Comparison of ENCODE assay signal across 2 cellular contexts in genomic region chr22:19681863-19682245, GRCh38.
TF ChIP-seq lines count a peak whose summit lies in the region.

No MANE protein-coding gene starts in this region.

TF ChIP-seq in HEK293, 187 proteins besides CTCF, POLR2A, EP300 and RAD21:
- TF ChIP-seq ZNF596 (tag by site-specific recombination; IDR thresholded peaks at IDR 0.05) (no peak), SETDB1 (IDR thresholded peaks at IDR 0.05; ENCODE audit: insufficient read length, low read length) (peak; percentile 31)

TF ChIP-seq in K562, 482 proteins besides CTCF, POLR2A, EP300 and RAD21 (continues in another document):
- TF ChIP-seq SP2 (IDR thresholded peaks at IDR 0.05; ENCODE audit: extremely low read depth, low read depth, low read length, poor library complexity, severe bottlenecking): no peak
- TF ChIP-seq PRDM10 (IDR thresholded peaks at IDR 0.05; ENCODE audit: partially characterized antibody): peak; percentile 5
- TF ChIP-seq ZNF583 (CRISPR knock-in tag; IDR thresholded peaks at IDR 0.05): 0 out of 2 replicates have a peak, but pooled peaks have one; percentile 25
- no peak for TF ChIP-seq EZH2 (IDR thresholded peaks at IDR 0.05; ENCODE audit: borderline replicate concordance, low read depth, low read length)
- TF ChIP-seq E2F3 (CRISPR knock-in tag; IDR thresholded peaks at IDR 0.05): no peak
- peak; percentile 67 for TF ChIP-seq CBX2 (IDR thresholded peaks at IDR 0.05; ENCODE audit: insufficient read depth, low read length, poor library complexity, severe bottlenecking)
- TF ChIP-seq GTF2B (IDR thresholded peaks at IDR 0.05; ENCODE audit: extremely low read depth, insufficient read length): no peak
- TF ChIP-seq RBM25 (IDR thresholded peaks at IDR 0.05; ENCODE audit: low read depth, low read length, severe bottlenecking): no peak
- TF ChIP-seq CHCHD3 (CRISPR knock-in tag; IDR thresholded peaks at IDR 0.05): 0 out of 2 replicates have a peak, but pooled peaks have one; percentile 42
- no peak for TF ChIP-seq MGA (IDR thresholded peaks at IDR 0.05)
- TF ChIP-seq MXD1 (CRISPR knock-in tag; IDR thresholded peaks at IDR 0.05; ENCODE audit: borderline replicate concordance, poor library complexity, severe bottlenecking): no peak
- TF ChIP-seq ILK (tag; IDR thresholded peaks at IDR 0.05; ENCODE audit: borderline replicate concordance, low read depth): 0 out of 2 replicates have a peak, but pooled peaks have one; percentile 18
- peak in 1 of 2 experiments; percentile 7; a peak in 1 of 4 replicates for TF ChIP-seq TBL1XR1 (IDR thresholded peaks at IDR 0.05; ENCODE audit: low read length in 2 of 2)
- TF ChIP-seq MYC (IDR thresholded peaks at IDR 0.05; ENCODE audit: low read depth, low read length): 0 out of 2 replicates have a peak, but pooled peaks have one; percentile 8
- no peak for TF ChIP-seq MYC (CRISPR knock-in tag; IDR thresholded peaks at IDR 0.05; ENCODE audit: borderline replicate concordance, low read depth)
- no peak for TF ChIP-seq ZNF282 (CRISPR knock-in tag; IDR thresholded peaks at IDR 0.05)
- no peak for TF ChIP-seq PHF21A (IDR thresholded peaks at IDR 0.05; ENCODE audit: borderline replicate concordance, low read depth)
- TF ChIP-seq BRF1 (IDR thresholded peaks at IDR 0.05; ENCODE audit: borderline replicate concordance, extremely low read depth, insufficient read length): no peak
- no peak for TF ChIP-seq HES1 (IDR thresholded peaks at IDR 0.05; ENCODE audit: low read depth)
- TF ChIP-seq SIRT6 (IDR thresholded peaks at IDR 0.05; ENCODE audit: low read depth, low read length): no peak
- TF ChIP-seq PRMT5 (CRISPR knock-in tag; IDR thresholded peaks at IDR 0.05): no peak
- TF ChIP-seq MYBL2 (IDR thresholded peaks at IDR 0.05; ENCODE audit: low read depth): no peak
- no peak for TF ChIP-seq MYBL2 (CRISPR knock-in tag; IDR thresholded peaks at IDR 0.05; ENCODE audit: borderline replicate concordance)
- TF ChIP-seq E4F1 (CRISPR knock-in tag; IDR thresholded peaks at IDR 0.05; ENCODE audit: borderline replicate concordance): no peak
- no peak for TF ChIP-seq ZNF449 (CRISPR knock-in tag; IDR thresholded peaks at IDR 0.05)
- TF ChIP-seq TEAD4 (IDR thresholded peaks at IDR 0.05; ENCODE audit: low read length): peak; percentile 41; the same call in 1 of the 2 replicates
- no peak for TF ChIP-seq TEAD4 (CRISPR knock-in tag; IDR thresholded peaks at IDR 0.05; ENCODE audit: borderline replicate concordance)
- no peak for TF ChIP-seq NR1H2 (CRISPR knock-in tag; IDR thresholded peaks at IDR 0.05)
- no peak for TF ChIP-seq PHTF2 (CRISPR knock-in tag; IDR thresholded peaks at IDR 0.05)
- no peak for TF ChIP-seq TEAD1 (CRISPR knock-in tag; IDR thresholded peaks at IDR 0.05)
- TF ChIP-seq MBD2 (IDR thresholded peaks at IDR 0.05; ENCODE audit: borderline replicate concordance, low read depth): no peak
- TF ChIP-seq LARP7 (IDR thresholded peaks at IDR 0.05): peak; percentile 50; the same call in 1 of the 2 replicates
- TF ChIP-seq CHD2 (IDR thresholded peaks at IDR 0.05; ENCODE audit: low read depth, low read length): no peak
- no peak for TF ChIP-seq HNRNPLL (IDR thresholded peaks at IDR 0.05; ENCODE audit: low read depth, low read length, poor library complexity, severe bottlenecking)
- TF ChIP-seq IFI16 (CRISPR knock-in tag; IDR thresholded peaks at IDR 0.05): 0 out of 2 replicates have a peak, but pooled peaks have one; percentile 52
- TF ChIP-seq MTA3 (IDR thresholded peaks at IDR 0.05; ENCODE audit: borderline replicate concordance): no peak
- no peak for TF ChIP-seq CEBPG (CRISPR knock-in tag; IDR thresholded peaks at IDR 0.05)
- TF ChIP-seq CEBPG (tag; conservative IDR thresholded peaks at IDR 0.05 in 1 of 2, IDR thresholded peaks at IDR 0.05 in 1 of 2): no peak
- no peak for TF ChIP-seq MAX (CRISPR knock-in tag; IDR thresholded peaks at IDR 0.05)
- no peak for TF ChIP-seq PHF20 (IDR thresholded peaks at IDR 0.05; ENCODE audit: partially characterized antibody)
